ENCODE assay signal across 8 cellular contexts in genomic region chr4:12852338-12853307, GRCh38.
DNase-seq lines count a peak whose midpoint lies in the region; ATAC-seq and TF ChIP-seq lines count a peak whose summit lies in the region.

No MANE protein-coding gene starts in this region.

- H3K27me3 ChIP-seq in BE2C (no peaks in the 10 kb centered on the region), left ventricle myocardium inferior (ENCODE audit: low read depth) (peaks cover 38% of the 10 kb centered on the region), sigmoid colon (no peaks in the 10 kb centered on the region)

- no peaks in the 10 kb centered on the region for H3K27me3 Mint-ChIP-seq in WTC11 (ENCODE audit: low read depth)
- no peaks in the 10 kb centered on the region for H3K27me3 Mint-ChIP-seq in activated naive CD4-positive, alpha-beta T cell treated with anti-CD3 and anti-CD28 coated beads, Interleukin-2, amount 10 ng/mL, durations not matched to agents 7 days and 5 days

- H3K9me3 Mint-ChIP-seq in WTC11: no peaks in the 10 kb centered on the region
- no peaks in the 10 kb centered on the region for H3K9me3 Mint-ChIP-seq in activated naive CD4-positive, alpha-beta T cell treated with anti-CD3 and anti-CD28 coated beads, Interleukin-2, amount 10 ng/mL, durations not matched to agents 7 days and 5 days

- ATAC-seq in GM21619 (IDR thresholded peaks at IDR 0.05; ENCODE audit: unreplicated experiment) (peak; percentile 69), WTC11 (peak; percentile 98), HG03442 (IDR thresholded peaks at IDR 0.05; ENCODE audit: unreplicated experiment) (no peak)

- no peak overlapping the region for H3K27ac Mint-ChIP-seq in WTC11
- no peak overlapping the region for H3K27ac Mint-ChIP-seq in activated naive CD4-positive, alpha-beta T cell treated with anti-CD3 and anti-CD28 coated beads, Interleukin-2, amount 10 ng/mL, durations not matched to agents 7 days and 5 days

- TF ChIP-seq POLR2A in sigmoid colon (IDR thresholded peaks at IDR 0.05): no peak

- no peak for TF ChIP-seq EP300 in sigmoid colon (IDR thresholded peaks at IDR 0.05)

- no peaks in the 10 kb centered on the region for H3K36me3 Mint-ChIP-seq in WTC11
- H3K36me3 Mint-ChIP-seq in activated naive CD4-positive, alpha-beta T cell treated with anti-CD3 and anti-CD28 coated beads, Interleukin-2, amount 10 ng/mL, durations not matched to agents 7 days and 5 days: no peaks in the 10 kb centered on the region

- DNase-seq in BE2C (no peak), NCI-H1930 (lab: John Stamatoyannopoulos, UW) (peak; percentile 19 to 57), WTC11 (ENCODE audit: low spot score) (no peak), left ventricle myocardium inferior (no peak), sigmoid colon (no peak)
- DNase-seq in activated naive CD4-positive, alpha-beta T cell treated with anti-CD3 and anti-CD28 coated beads, Interleukin-2, amount 10 ng/mL, durations not matched to agents 7 days and 5 days: no peak

- no peaks in the 10 kb centered on the region for H3K36me3 ChIP-seq in BE2C
- H3K36me3 ChIP-seq in left ventricle myocardium inferior: no peaks in the 10 kb centered on the region
- H3K36me3 ChIP-seq in sigmoid colon: no peaks in the 10 kb centered on the region

- H3K4me1 Mint-ChIP-seq in WTC11: peaks cover 6% of the 10 kb centered on the region
- no peaks in the 10 kb centered on the region for H3K4me1 Mint-ChIP-seq in activated naive CD4-positive, alpha-beta T cell treated with anti-CD3 and anti-CD28 coated beads, Interleukin-2, amount 10 ng/mL, durations not matched to agents 7 days and 5 days

- H3K4me1 ChIP-seq in BE2C: no peaks in the 10 kb centered on the region
- H3K4me1 ChIP-seq in left ventricle myocardium inferior: peaks cover 3% of the 10 kb centered on the region
- peaks cover 0 to 9% (median 5%) of the 10 kb centered on the region in 4 donors for H3K4me1 ChIP-seq in sigmoid colon

- intact Hi-C loops in left ventricle myocardium inferior (cut with micrococcal nuclease): loop anchor here (5.0 kb wide), 1 partner anchor 695 kb away; no protein-coding TSS in a partner anchor
- intact Hi-C loops in sigmoid colon (cut with DNase I): loop anchor here (1.0 to 10.0 kb wide), 5 partner anchors 352 to 697 kb away; partner anchors contain the start of gene RAB28

- 21 to 31% methylated on average over 8 of the region's 8 CpGs for WGBS in sigmoid colon, 2 donors

- H3K4me3 ChIP-seq in BE2C (ENCODE audit: low read depth, low read length) (no peak overlapping the region), left ventricle myocardium inferior (no peak overlapping the region), sigmoid colon (no peak overlapping the region)

- TF ChIP-seq CTCF in BE2C (IDR thresholded peaks at IDR 0.05; ENCODE audit: low read depth, low read length) (peak; percentile 59), WTC11 (IDR thresholded peaks at IDR 0.05) (peak; percentile 31; the same call in 1 of the 2 replicates), left ventricle myocardium inferior (IDR thresholded peaks at IDR 0.05; ENCODE audit: borderline replicate concordance) (peak; percentile 71), sigmoid colon (IDR thresholded peaks at IDR 0.05) (peak; percentile 66 to 75 (median 70))

- POLR2A ChIA-PET in WTC11 (lab: Charles Lee): no interaction called here

- no peak overlapping the region for H3K27ac ChIP-seq in left ventricle myocardium inferior (replicated peaks)
- peak overlapping the region in 3 of 4 donors; percentile 13 to 58 (median 44) for H3K27ac ChIP-seq in sigmoid colon

- no peak overlapping the region for H3K4me3 Mint-ChIP-seq in WTC11
- H3K4me3 Mint-ChIP-seq in activated naive CD4-positive, alpha-beta T cell treated with anti-CD3 and anti-CD28 coated beads, Interleukin-2, amount 10 ng/mL, durations not matched to agents 7 days and 5 days: no peak overlapping the region

- H3K9me3 ChIP-seq in BE2C (no peaks in the 10 kb centered on the region), left ventricle myocardium inferior (replicated peaks) (no peaks in the 10 kb centered on the region), sigmoid colon (no peaks in the 10 kb centered on the region)

- CTCF ChIA-PET in WTC11 (lab: Charles Lee): interaction anchor here (0.6 to 2.7 kb wide), 18 partner anchors 10 to 696 kb away, joined by 3 to 16 read pairs (median 4); partner anchors contain the start of gene NKX3-2
- CTCF ChIA-PET in activated naive CD4-positive, alpha-beta T cell treated with anti-CD3 and anti-CD28 coated beads, Interleukin-2, amount 10 ng/mL, durations not matched to agents 7 days and 5 days (lab: Charles Lee): interaction anchor here (0.5 to 1.6 kb wide), 6 partner anchors 8 to 697 kb away, joined by 3 to 7 read pairs (median 4); no protein-coding TSS in a partner anchor

TF ChIP-seq in WTC11, 78 proteins besides CTCF, POLR2A, EP300 and RAD21:
- peak; percentile 80 for TF ChIP-seq GABPB1 (CRISPR knock-in tag; IDR thresholded peaks at IDR 0.05)
- no peak for TF ChIP-seq NR3C1 (CRISPR knock-in tag; conservative IDR thresholded peaks at IDR 0.05; ENCODE audit: low read depth)
- TF ChIP-seq ZNF671 (CRISPR knock-in tag; IDR thresholded peaks at IDR 0.05): no peak
- TF ChIP-seq RELA (CRISPR knock-in tag; IDR thresholded peaks at IDR 0.05; ENCODE audit: borderline replicate concordance): no peak
- no peak for TF ChIP-seq JAZF1 (CRISPR knock-in tag; IDR thresholded peaks at IDR 0.05)
- no peak for TF ChIP-seq E2F4 (CRISPR knock-in tag; IDR thresholded peaks at IDR 0.05; ENCODE audit: borderline replicate concordance, low read depth)
- no peak for TF ChIP-seq SMAD3 (CRISPR knock-in tag; IDR thresholded peaks at IDR 0.05; ENCODE audit: borderline replicate concordance)

Comparison
In these comparisons a context has a peak if more than half of its experiments do, and no peak if none do; other contexts are left out.
1. DNase-seq: peak in NCI-H1930 (2 of 2); none in BE2C (single experiment), WTC11 (single experiment), left ventricle myocardium inferior (single experiment), sigmoid colon (single experiment) and activated naive CD4-positive, alpha-beta T cell treated with anti-CD3 and anti-CD28 coated beads, Interleukin-2, amount 10 ng/mL, durations not matched to agents 7 days and 5 days (single experiment).
2. Peak in every context shown above with its lines, with median percentiles within 50 percentile points of each other: CTCF ChIP-seq.